Comparison of ENCODE assay signal across 1 cellular context in the genomic region with DNA sequence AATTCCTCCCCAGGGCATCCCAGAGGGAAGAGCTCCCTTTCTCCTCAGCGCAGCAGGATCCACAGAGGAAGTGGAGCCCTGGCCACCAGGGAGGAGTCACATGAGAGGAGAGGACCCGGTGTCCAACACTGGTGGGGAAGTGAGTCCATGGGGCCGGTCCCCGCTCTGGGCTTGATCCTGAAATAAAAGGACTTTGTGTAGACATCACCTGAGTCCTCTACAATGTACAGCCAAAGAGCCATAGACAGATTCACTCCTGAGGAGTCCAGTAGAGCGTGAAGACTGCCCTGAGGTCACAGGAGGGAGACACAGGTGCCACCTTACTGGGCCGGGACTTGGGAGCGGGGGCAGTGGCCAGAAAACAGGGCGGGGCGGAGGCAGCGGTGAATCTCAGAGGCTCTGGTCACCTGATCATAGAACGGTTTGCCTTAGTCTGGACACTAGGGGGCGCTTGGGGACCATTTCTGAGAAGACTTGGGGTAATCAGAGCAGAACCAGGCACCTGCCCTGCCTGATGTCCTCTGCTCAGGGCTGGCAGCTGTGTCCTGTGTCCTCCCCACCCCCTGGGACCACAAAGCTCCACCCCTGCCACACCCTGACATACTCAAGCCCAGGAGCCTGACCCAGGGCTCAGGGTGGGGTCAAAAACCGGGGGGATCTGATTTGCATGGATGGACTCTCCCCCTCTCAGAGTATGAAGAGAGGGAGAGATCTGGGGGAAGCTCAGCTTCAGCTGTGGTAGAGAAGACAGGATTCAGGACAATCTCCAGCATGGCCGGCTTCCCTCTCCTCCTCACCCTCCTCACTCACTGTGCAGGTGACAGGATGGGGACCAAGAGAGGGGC.
TF ChIP-seq lines count a peak whose summit lies in the region.

No MANE protein-coding gene starts in this region.

TF ChIP-seq in K562, 482 proteins besides CTCF, POLR2A, EP300 and RAD21 (continued from another document):
- TF ChIP-seq ERF (CRISPR knock-in tag; IDR thresholded peaks at IDR 0.05) (no peak), MAZ (CRISPR knock-in tag; conservative IDR thresholded peaks at IDR 0.05 in 1 of 2, IDR thresholded peaks at IDR 0.05 in 1 of 2) (peak; percentile 90 to 97), ZBTB11 (CRISPR knock-in tag; IDR thresholded peaks at IDR 0.05) (0 out of 6 replicates have a peak, but pooled peaks of 1 of the 3 experiments have one; percentile 27), ZNF311 (CRISPR knock-in tag; IDR thresholded peaks at IDR 0.05) (no peak), MED1 (CRISPR knock-in tag; IDR thresholded peaks at IDR 0.05; ENCODE audit: borderline replicate concordance) (peak; percentile 91; the same call in 1 of the 2 replicates), SAFB2 (IDR thresholded peaks at IDR 0.05; ENCODE audit: borderline replicate concordance, low read depth, low read length, severe bottlenecking) (no peak), ETV6 (IDR thresholded peaks at IDR 0.05; ENCODE audit: borderline replicate concordance in 1 of 2, low read depth in 2 of 2, low read length in 1 of 2) (no peak), ETV6 (CRISPR knock-in tag; IDR thresholded peaks at IDR 0.05; ENCODE audit: borderline replicate concordance) (no peak), DNMT1 (IDR thresholded peaks at IDR 0.05) (no peak), PCBP2 (IDR thresholded peaks at IDR 0.05; ENCODE audit: low read depth, low read length, poor library complexity, severe bottlenecking) (no peak), FOXP1 (CRISPR knock-in tag; IDR thresholded peaks at IDR 0.05) (peak; percentile 87), SMAD4 (CRISPR knock-in tag; conservative IDR thresholded peaks at IDR 0.05) (peak; percentile 79), ZBTB7A (IDR thresholded peaks at IDR 0.05; ENCODE audit: borderline replicate concordance, control insufficient read depth, low read depth, low read length) (peak; percentile 24; the same call in 1 of the 2 replicates), JUND (IDR thresholded peaks at IDR 0.05; ENCODE audit: borderline replicate concordance, low read depth, low read length) (peak; percentile 85), JUND (tag; IDR thresholded peaks at IDR 0.05; ENCODE audit: borderline replicate concordance, low read depth, low read length) (peak; percentile 40; the same call in 1 of the 3 replicates), ARID2 (IDR thresholded peaks at IDR 0.05) (no peak), ATF3 (IDR thresholded peaks at IDR 0.05) (no peak), ATF3 (CRISPR knock-in tag; conservative IDR thresholded peaks at IDR 0.05) (peak; percentile 79; the same call in 1 of the 2 replicates), RBM39 (optimal IDR thresholded peaks at IDR 0.05; ENCODE audit: low read depth, low read length) (peak; percentile 65), STAG1 (CRISPR knock-in tag; IDR thresholded peaks at IDR 0.05; ENCODE audit: borderline replicate concordance) (peak; percentile 71)
- TF ChIP-seq, protein P1, sequence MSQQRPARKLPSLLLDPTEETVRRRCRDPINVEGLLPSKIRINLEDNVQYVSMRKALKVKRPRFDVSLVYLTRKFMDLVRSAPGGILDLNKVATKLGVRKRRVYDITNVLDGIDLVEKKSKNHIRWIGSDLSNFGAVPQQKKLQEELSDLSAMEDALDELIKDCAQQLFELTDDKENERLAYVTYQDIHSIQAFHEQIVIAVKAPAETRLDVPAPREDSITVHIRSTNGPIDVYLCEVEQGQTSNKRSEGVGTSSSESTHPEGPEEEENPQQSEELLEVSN (IDR thresholded peaks at IDR 0.05; ENCODE audit: borderline replicate concordance in 1 of 2, extremely low read depth in 1 of 2, insufficient read depth in 1 of 2, insufficient read length in 1 of 2, low read depth in 1 of 2, low read length in 1 of 2, poor library complexity in 1 of 2, severe bottlenecking in 1 of 2): no peak
- TF ChIP-seq, protein P2, sequence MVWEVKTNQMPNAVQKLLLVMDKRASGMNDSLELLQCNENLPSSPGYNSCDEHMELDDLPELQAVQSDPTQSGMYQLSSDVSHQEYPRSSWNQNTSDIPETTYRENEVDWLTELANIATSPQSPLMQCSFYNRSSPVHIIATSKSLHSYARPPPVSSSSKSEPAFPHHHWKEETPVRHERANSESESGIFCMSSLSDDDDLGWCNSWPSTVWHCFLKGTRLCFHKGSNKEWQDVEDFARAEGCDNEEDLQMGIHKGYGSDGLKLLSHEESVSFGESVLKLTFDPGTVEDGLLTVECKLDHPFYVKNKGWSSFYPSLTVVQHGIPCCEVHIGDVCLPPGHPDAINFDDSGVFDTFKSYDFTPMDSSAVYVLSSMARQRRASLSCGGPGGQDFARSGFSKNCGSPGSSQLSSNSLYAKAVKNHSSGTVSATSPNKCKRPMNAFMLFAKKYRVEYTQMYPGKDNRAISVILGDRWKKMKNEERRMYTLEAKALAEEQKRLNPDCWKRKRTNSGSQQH (CRISPR knock-in tag; IDR thresholded peaks at IDR 0.05): 0 out of 2 replicates have a peak, but pooled peaks have one; percentile 7
